ENCODE assay signal across 12 cellular contexts in genomic region chr6:69790629-69791028, GRCh38. TPM values are rescaled to one million over a fixed set of nuclear protein-coding genes. Genes with fewer than 3 reads are reported as not detected.
DNase-seq lines count a peak whose midpoint lies in the region; ATAC-seq and TF ChIP-seq lines count a peak whose summit lies in the region.
"Had no signal": no experiment of that assay in that cellular context is flagged by ENCODE, and none has a peak within 500 bp of the region (broad histone marks: within the 10 kb centered on the region; RNA-seq: fewer than 3 reads in every experiment).

No MANE protein-coding gene starts in this region.

- H3K4me3 ChIP-seq in coronary artery (no peak overlapping the region), stomach smooth muscle (ENCODE audit: low read length in 2 of 2) (no peak overlapping the region), WERI-Rb-1 (ENCODE audit: low read depth, low read length) (no peak overlapping the region), adrenal gland (no peak overlapping the region)

- no peak for TF ChIP-seq POLR2A in adrenal gland (IDR thresholded peaks at IDR 0.05)

- intact Hi-C loops in adrenal gland (cut with DNase I): no loop called here

- TF ChIP-seq CTCF in coronary artery (IDR thresholded peaks at IDR 0.05) (no peak), WERI-Rb-1 (IDR thresholded peaks at IDR 0.05; ENCODE audit: low read depth, low read length) (no peak), adrenal gland (IDR thresholded peaks at IDR 0.05) (no peak)

- H3K36me3 ChIP-seq in stomach smooth muscle (ENCODE audit: control insufficient read depth in 2 of 2, insufficient read depth in 2 of 2, low read length in 2 of 2): no peaks in the 10 kb centered on the region
- H3K36me3 ChIP-seq in WERI-Rb-1: peaks cover 13% of the 10 kb centered on the region
- H3K36me3 ChIP-seq in adrenal gland (replicated peaks in 1 of 2): no peaks in the 10 kb centered on the region

- H3K9me3 ChIP-seq in stomach smooth muscle (ENCODE audit: control insufficient read depth in 2 of 2, low read length in 2 of 2): no peaks in the 10 kb centered on the region
- no peaks in the 10 kb centered on the region for H3K9me3 ChIP-seq in WERI-Rb-1 (ENCODE audit: severe bottlenecking)
- H3K9me3 ChIP-seq in adrenal gland (replicated peaks in 1 of 3): no peaks in the 10 kb centered on the region

- H3K27me3 ChIP-seq in stomach smooth muscle (ENCODE audit: control insufficient read depth in 1 of 2, insufficient read depth in 2 of 2, low read length in 2 of 2): no peaks in the 10 kb centered on the region
- no peaks in the 10 kb centered on the region for H3K27me3 ChIP-seq in WERI-Rb-1 (ENCODE audit: insufficient read depth, low read depth, severe bottlenecking)
- no peaks in the 10 kb centered on the region for H3K27me3 ChIP-seq in adrenal gland

- peak overlapping the region; percentile 0 to 28 for H3K27ac ChIP-seq in coronary artery
- peak overlapping the region; percentile 46 for H3K27ac ChIP-seq in stomach smooth muscle (ENCODE audit: low read length)
- H3K27ac ChIP-seq in WERI-Rb-1: no peak overlapping the region
- no peak overlapping the region for H3K27ac ChIP-seq in adrenal gland

- 68 to 79% (median 74%) methylated on average over 2 of the region's 2 CpGs for WGBS in adrenal gland, 4 donors

- no peak overlapping the region for H3K9ac ChIP-seq in stomach smooth muscle (ENCODE audit: low read length in 2 of 2)

- H3K4me1 ChIP-seq in stomach smooth muscle (ENCODE audit: control insufficient read depth, insufficient read depth, low read length) (no peaks in the 10 kb centered on the region), adrenal gland (replicated peaks in 1 of 2) (peaks cover 21 to 44% of the 10 kb centered on the region in 2 donors)

- no peak for DNase-seq in coronary artery (ENCODE audit: low spot score)
- DNase-seq in WERI-Rb-1: no peak
- no peak for DNase-seq in adrenal gland
- no peak for DNase-seq in DMS79 treated with DMSO at 0.1 percent for 48 hours (lab: John Stamatoyannopoulos, UW)
- DNase-seq: activated CD8-positive, alpha-beta T cell treated with anti-CD3 and anti-CD28 coated beads, Interleukin-2, amount 10 ng/mL, durations not matched to agents 7 days and 5 days; activated naive CD4-positive, alpha-beta T cell treated with anti-CD3 and anti-CD28 coated beads, Interleukin-2, amount 50 U/mL, for 16 hours; KBM-7; NCI-H187; stimulated activated naive CD4-positive, alpha-beta T cell treated with Interleukin-2 at 50 U/mL for 16 hours had no signal

- ATAC-seq in GM19438 (IDR thresholded peaks at IDR 0.05; ENCODE audit: low read depth, unreplicated experiment): peak; percentile 21
- ATAC-seq in HG02973 (IDR thresholded peaks at IDR 0.05; ENCODE audit: unreplicated experiment): peak; percentile 3
- ATAC-seq: activated CD8-positive, alpha-beta T cell treated with anti-CD3 and anti-CD28 coated beads, Interleukin-2, amount 10 ng/mL, durations not matched to agents 7 days and 5 days had no signal

RNA-seq across cellular contexts. Expression of gene LMBRD1, which starts 6.2 kb away (rescaled TPM):
- 100 to 1,000 TPM in 6 of 8 donors, 10 to 100 TPM in 2; 89.5 to 133 (median 105) TPM for total RNA-seq in adrenal gland
- 100 to 1,000 TPM in 1 of 3 donors, 10 to 100 TPM in 2; 22.1 to 141 (median 34.8) TPM for polyA plus RNA-seq in adrenal gland

Comparison
In these comparisons a context has a peak if more than half of its experiments do, and no peak if none do; other contexts are left out.
1. H3K27ac ChIP-seq: peak in coronary artery (2 of 2) and stomach smooth muscle (single experiment); none in WERI-Rb-1 (single experiment) and adrenal gland (0 of 5).